1 cellular context compared by ENCODE assay signal in genomic region chr2:8661235-8661634, GRCh38.
TF ChIP-seq lines count a peak whose summit lies in the region.

No MANE protein-coding gene starts in this region.

TF ChIP-seq in WTC11, 78 proteins besides CTCF, POLR2A, EP300 and RAD21 (continued from another document):
- TF ChIP-seq PREB (CRISPR knock-in tag; IDR thresholded peaks at IDR 0.05; ENCODE audit: borderline replicate concordance) (no peak), ESRRA (CRISPR knock-in tag; IDR thresholded peaks at IDR 0.05; ENCODE audit: borderline replicate concordance) (no peak), TEAD4 (CRISPR knock-in tag; IDR thresholded peaks at IDR 0.05) (no peak), SOX15 (CRISPR knock-in tag; IDR thresholded peaks at IDR 0.05) (no peak), E2F4 (CRISPR knock-in tag; IDR thresholded peaks at IDR 0.05; ENCODE audit: borderline replicate concordance, low read depth) (no peak), ZNF219 (CRISPR knock-in tag; IDR thresholded peaks at IDR 0.05; ENCODE audit: borderline replicate concordance) (no peak), AR (CRISPR knock-in tag; IDR thresholded peaks at IDR 0.05) (no peak), RELA (CRISPR knock-in tag; IDR thresholded peaks at IDR 0.05; ENCODE audit: borderline replicate concordance) (no peak)
TF ChIP-seq in WTC11: peak in this region for 0.
